Comparison of ENCODE assay signal across 1 cellular context in genomic region chr7:16712916-16713315, GRCh38.
TF ChIP-seq lines count a peak whose summit lies in the region.

No MANE protein-coding gene starts in this region.

TF ChIP-seq in HepG2, 621 proteins besides CTCF, POLR2A, EP300 and RAD21 (continued from another document):
- TF ChIP-seq ZBTB40 (IDR thresholded peaks at IDR 0.05) = no peak
- TF ChIP-seq ZBTB40 (CRISPR knock-in tag; IDR thresholded peaks at IDR 0.05) = no peak
- no peak for TF ChIP-seq TSC22D2 (CRISPR knock-in tag; IDR thresholded peaks at IDR 0.05; ENCODE audit: borderline replicate concordance)
- no peak for TF ChIP-seq SMARCE1 (IDR thresholded peaks at IDR 0.05; ENCODE audit: borderline replicate concordance)
- no peak for TF ChIP-seq ELF4 (CRISPR knock-in tag; IDR thresholded peaks at IDR 0.05; ENCODE audit: borderline replicate concordance)
- no peak for TF ChIP-seq ZNF597 (CRISPR knock-in tag; IDR thresholded peaks at IDR 0.05)
- no peak for TF ChIP-seq ZNF687 (CRISPR knock-in tag; IDR thresholded peaks at IDR 0.05)
- TF ChIP-seq SP2 (CRISPR knock-in tag; IDR thresholded peaks at IDR 0.05) = no peak
- no peak for TF ChIP-seq ZBTB20 (CRISPR knock-in tag; IDR thresholded peaks at IDR 0.05; ENCODE audit: borderline replicate concordance, low read depth)
- TF ChIP-seq PAXIP1 (CRISPR knock-in tag; conservative IDR thresholded peaks at IDR 0.05) = no peak
- no peak for TF ChIP-seq FOXA1 (IDR thresholded peaks at IDR 0.05)
- no peak for TF ChIP-seq FOXA1 (CRISPR knock-in tag; IDR thresholded peaks at IDR 0.05)
- TF ChIP-seq ZNF598 (CRISPR knock-in tag; IDR thresholded peaks at IDR 0.05; ENCODE audit: borderline replicate concordance) = no peak
- TF ChIP-seq ZNF781 (CRISPR knock-in tag; IDR thresholded peaks at IDR 0.05; ENCODE audit: borderline replicate concordance, not compliant biosample characterization) = no peak
- TF ChIP-seq KDM3A (CRISPR knock-in tag; IDR thresholded peaks at IDR 0.05; ENCODE audit: low read depth) = no peak
TF ChIP-seq in HepG2: peak in this region for 0.
